Comparison of ENCODE assay signal across 1 cellular context in the genomic region with DNA sequence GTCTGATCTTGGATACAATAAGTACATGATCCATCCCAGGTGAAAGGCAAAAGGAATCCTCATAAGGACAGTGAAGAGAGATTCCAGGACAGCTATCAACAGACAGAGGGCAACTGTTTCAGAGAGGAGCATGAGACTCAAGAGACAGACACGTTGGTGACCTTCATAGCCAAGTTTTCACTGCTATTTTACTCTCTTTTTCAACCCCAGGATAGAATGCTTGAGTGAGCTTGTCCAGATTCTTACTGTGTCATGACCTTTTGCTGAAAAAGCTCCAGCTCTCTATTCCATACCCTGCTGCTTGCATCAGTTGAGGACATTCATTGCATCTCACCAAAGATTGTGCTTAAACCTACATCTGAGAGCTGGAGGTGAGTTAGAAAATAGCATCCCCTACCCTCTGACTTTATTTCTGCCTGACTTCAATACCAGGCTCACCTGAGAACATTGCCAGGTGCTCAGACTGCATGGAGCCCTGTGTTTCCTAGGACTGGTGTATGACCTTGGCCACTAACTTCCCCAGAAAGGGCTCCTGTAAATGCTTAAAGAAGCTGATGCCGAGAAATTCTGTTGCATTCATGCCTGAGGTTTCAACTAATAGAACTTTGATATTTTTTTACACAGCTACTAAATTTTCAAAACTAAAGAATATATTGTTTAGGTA.
TF ChIP-seq lines count a peak whose summit lies in the region.

No MANE protein-coding gene starts in this region.

TF ChIP-seq in IMR-90, 13 proteins besides CTCF, POLR2A, EP300 and RAD21 (continued from another document):
- TF ChIP-seq MAZ (IDR thresholded peaks at IDR 0.05; ENCODE audit: borderline replicate concordance, low read depth, low read length) = no peak
